Comparison of ENCODE assay signal across 8 cellular contexts in the genomic region with DNA sequence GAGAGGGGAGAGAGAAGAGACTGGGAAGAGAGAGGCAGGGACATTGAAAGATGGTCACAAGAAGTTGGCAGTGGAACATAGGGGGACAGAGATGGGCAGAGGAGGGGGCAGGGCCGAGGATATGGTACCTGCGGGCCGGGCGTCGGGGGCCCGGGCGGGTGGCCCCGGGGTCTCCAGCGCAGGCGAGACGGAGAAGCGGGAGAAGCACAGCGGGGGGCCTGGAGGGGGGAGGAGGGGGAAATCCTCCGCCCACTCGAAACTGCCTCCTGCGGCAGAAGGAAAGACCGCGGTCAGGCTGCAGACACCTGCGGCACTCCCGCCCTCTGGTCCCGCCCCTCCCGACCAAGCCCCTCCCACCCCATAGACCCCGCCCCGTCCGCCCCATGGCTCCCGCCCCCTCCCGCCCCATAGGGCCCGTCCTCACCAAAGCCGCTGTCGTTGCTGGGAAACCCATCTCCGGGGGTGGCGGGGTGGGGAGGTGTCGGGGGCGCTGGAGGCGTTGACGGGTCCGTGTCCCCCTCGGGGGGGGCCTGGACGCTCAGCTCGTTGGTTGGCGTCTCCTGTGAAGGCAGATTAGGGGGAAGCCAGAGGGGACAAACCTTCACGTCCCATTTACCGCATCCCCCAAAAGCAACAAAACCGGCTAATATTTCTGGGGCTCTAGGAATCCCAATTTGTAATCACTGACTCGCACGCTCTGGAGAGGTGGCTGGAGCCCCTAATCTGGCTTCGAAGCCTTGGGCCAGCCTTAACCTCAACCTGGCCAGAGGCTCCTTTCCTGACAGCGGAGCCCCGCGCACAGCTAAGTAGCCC. TPM values are rescaled to one million over a fixed set of nuclear protein-coding genes. Genes with fewer than 3 reads are reported as not detected.
DNase-seq lines count a peak whose midpoint lies in the region; ATAC-seq and TF ChIP-seq lines count a peak whose summit lies in the region.

No MANE protein-coding gene starts in this region.

- peaks cover 0 to 11% of the 10 kb centered on the region in 2 donors for H3K36me3 Mint-ChIP-seq in CD14-positive monocyte

- no peak overlapping the region for H2BK120ac ChIP-seq in trophoblast cell (ENCODE audit: insufficient read depth, low read length, poor library complexity)

- no peak overlapping the region for H3K4ac ChIP-seq in trophoblast cell (ENCODE audit: low read depth, low read length)

- no CpG with 5 or more reads among the region's 50 CpGs for WGBS in trophoblast cell (ENCODE audit: extremely low coverage, insufficient coverage, insufficient read length)

- H4K8ac ChIP-seq in trophoblast cell (ENCODE audit: low read depth, low read length): no peak overlapping the region

- H3K23ac ChIP-seq in trophoblast cell (ENCODE audit: low read length): no peak overlapping the region

- intact Hi-C loops in CD14-positive monocyte (cut with micrococcal nuclease): loop anchor here in 1 of 2 donors (2.0 kb wide), 1 partner anchor 94 kb away; no protein-coding TSS in a partner anchor

- peaks cover 45 to 60% (median 46%) of the 10 kb centered on the region in 3 donors for H3K27me3 Mint-ChIP-seq in CD14-positive monocyte (ENCODE audit: low read depth in 3 of 3)

- H4K91ac ChIP-seq in trophoblast cell (ENCODE audit: low read depth, low read length): no peak overlapping the region

- no peak for TF ChIP-seq CTCF in CD14-positive monocyte (IDR thresholded peaks at IDR 0.05)

- DNase-seq in CD14-positive monocyte (ENCODE audit: low spot score) (no peak), T-helper 22 cell (ENCODE audit: low read depth) (peak; percentile 38), trophoblast cell (no peak), dedifferentiated amniotic fluid mesenchymal stem cell (ENCODE audit: extremely low spot score) (no peak), MG63 (no peak)
- peak; percentile 34 for DNase-seq in central memory CD4-positive, alpha-beta T cell

- H3K4me3 Mint-ChIP-seq in CD14-positive monocyte: peak overlapping the region in 1 of 2 donors; percentile 92

- H2BK12ac ChIP-seq in trophoblast cell (ENCODE audit: low read length): no peak overlapping the region

- H4K12ac ChIP-seq in trophoblast cell (ENCODE audit: low read depth, low read length): no peak overlapping the region

- H3K4me1 ChIP-seq in HUES6 (ENCODE audit: control insufficient read depth, insufficient read depth, low read length) (peaks cover 25% of the 10 kb centered on the region), trophoblast cell (ENCODE audit: control insufficient read depth in 1 of 2, insufficient read depth in 2 of 2, low read length in 2 of 2) (peaks cover 8 to 9% of the 10 kb centered on the region in 2 experiments)

- H3K18ac ChIP-seq in trophoblast cell (ENCODE audit: low read length): no peak overlapping the region

- peaks cover 4% of the 10 kb centered on the region for H3K79me1 ChIP-seq in trophoblast cell (ENCODE audit: low read length)

- no peaks in the 10 kb centered on the region for H3K36me3 ChIP-seq in HUES6 (ENCODE audit: control insufficient read depth, insufficient read depth, low read length)
- no peaks in the 10 kb centered on the region for H3K36me3 ChIP-seq in trophoblast cell (ENCODE audit: control insufficient read depth in 1 of 2, insufficient read depth in 2 of 2, low read length in 2 of 2)
- no peaks in the 10 kb centered on the region for H3K36me3 ChIP-seq in MG63

- H3K27ac ChIP-seq in HUES6 (ENCODE audit: low read depth, low read length) (peak overlapping the region; percentile 6; the same call in 1 of the 2 replicates), trophoblast cell (ENCODE audit: low read depth, low read length) (no peak overlapping the region)

- peaks cover 40% of the 10 kb centered on the region for H3K4me1 Mint-ChIP-seq in CD14-positive monocyte

- peaks cover 2% of the 10 kb centered on the region for H3K79me2 ChIP-seq in trophoblast cell (ENCODE audit: control insufficient read depth, insufficient read depth, low read length, poor library complexity)

- ATAC-seq in GM21447 (IDR thresholded peaks at IDR 0.05; ENCODE audit: unreplicated experiment): no peak

- H3K9me3 ChIP-seq in HUES6 (ENCODE audit: control insufficient read depth, insufficient read depth, low read depth, low read length) (no peaks in the 10 kb centered on the region), trophoblast cell (ENCODE audit: insufficient read depth, low read depth, low read length) (no peaks in the 10 kb centered on the region), MG63 (no peaks in the 10 kb centered on the region)

- H3K4me3 ChIP-seq in HUES6 (ENCODE audit: low read depth, low read length) (peak overlapping the region; percentile 66), trophoblast cell (ENCODE audit: low read depth, low read length) (no peak overlapping the region), MG63 (no peak overlapping the region)

- no peak overlapping the region for H2BK5ac ChIP-seq in trophoblast cell (ENCODE audit: low read depth, low read length, poor library complexity)

- peak overlapping the region; percentile 45 for H3K4me2 ChIP-seq in trophoblast cell (ENCODE audit: low read length)

- H3K27me3 ChIP-seq in HUES6 (ENCODE audit: control insufficient read depth, insufficient read depth, low read length): peaks cover 4% of the 10 kb centered on the region; the same call in 1 of the 2 replicates
- H3K27me3 ChIP-seq in trophoblast cell (ENCODE audit: insufficient read depth, low read length): no peaks in the 10 kb centered on the region
- H3K27me3 ChIP-seq in MG63: no peaks in the 10 kb centered on the region

- no peak overlapping the region for H3K14ac ChIP-seq in trophoblast cell (ENCODE audit: low read length)

- H3K9me3 Mint-ChIP-seq in CD14-positive monocyte: peaks cover 0 to 27% (median 15%) of the 10 kb centered on the region in 7 donors

- H3K9ac ChIP-seq in HUES6 (ENCODE audit: low read length) (peak overlapping the region; percentile 55), trophoblast cell (ENCODE audit: low read length) (no peak overlapping the region)

- no peak overlapping the region for H2AFZ ChIP-seq in trophoblast cell (ENCODE audit: insufficient read depth, low read length, poor library complexity)

- H3K27ac Mint-ChIP-seq in CD14-positive monocyte: peak overlapping the region in 4 of 7 donors; percentile 9 to 73 (median 38)

- H2AK5ac ChIP-seq in trophoblast cell (ENCODE audit: low read length): no peak overlapping the region

RNA-seq across cellular contexts. Expression of gene LMTK3, which starts 20.4 kb away (rescaled TPM):
- not detected for polyA plus RNA-seq in CD14-positive monocyte
- 14.4 and 14.6 TPM in 2 replicates for polyA plus RNA-seq in trophoblast cell (2013)
- not detected in 2 replicates for total RNA-seq in MG63 (2014; rRNA removed; shearing (Covaris generic); ENCODE audit: low replicate concordance)

RNA-seq across cellular contexts. Expression of gene CYTH2, which starts 22.0 kb away (rescaled TPM):
- polyA plus RNA-seq in CD14-positive monocyte: 10 to 100 TPM; 21.3 to 21.7 TPM
- polyA plus RNA-seq in trophoblast cell (2013): 63.7 and 67.0 TPM in 2 replicates
- 84.7 and 163 TPM in 2 replicates for total RNA-seq in MG63 (2014; rRNA removed; shearing (Covaris generic); ENCODE audit: low replicate concordance)

RNA-seq across cellular contexts. Expression of gene KCNJ14, which starts 35.8 kb away (rescaled TPM):
- polyA plus RNA-seq in CD14-positive monocyte: under 1 TPM in 1 of 2 donors, not detected in 1; 0.09 TPM
- polyA plus RNA-seq in trophoblast cell (2013): 0.49 and 0.57 TPM in 2 replicates
- total RNA-seq in MG63 (2014; rRNA removed; shearing (Covaris generic); ENCODE audit: low replicate concordance): 0.22 and 0.43 TPM in 2 replicates

RNA-seq across cellular contexts. Expression of gene GRWD1, which starts 45.4 kb away (rescaled TPM):
- 10 to 100 TPM in 1 of 2 donors, 1 to 10 TPM in 1; 10.0 to 13.9 TPM for polyA plus RNA-seq in CD14-positive monocyte
- 13.3 and 13.5 TPM in 2 replicates for polyA plus RNA-seq in trophoblast cell (2013)
- 86.6 and 138 TPM in 2 replicates for total RNA-seq in MG63 (2014; rRNA removed; shearing (Covaris generic); ENCODE audit: low replicate concordance)

Comparison
In these comparisons a context has a peak if more than half of its experiments do, and no peak if none do; other contexts are left out.
1. DNase-seq: peak in T-helper 22 cell (single experiment) and central memory CD4-positive, alpha-beta T cell (single experiment); none in CD14-positive monocyte (single experiment), trophoblast cell (0 of 2), dedifferentiated amniotic fluid mesenchymal stem cell (single experiment) and MG63 (single experiment).